In genomic region chr1:153985341-153985912, GRCh38 we compare ENCODE assay signal across 8 cellular contexts. TPM values are rescaled to one million over a fixed set of nuclear protein-coding genes. Genes with fewer than 3 reads are reported as not detected.
DNase-seq lines count a peak whose midpoint lies in the region; ATAC-seq, FAIRE-seq and TF ChIP-seq lines count a peak whose summit lies in the region.

No MANE protein-coding gene starts in this region.

- ATAC-seq in HG02840 (IDR thresholded peaks at IDR 0.05; ENCODE audit: low FRiP score, unreplicated experiment): no peak
- ATAC-seq in HG03280 (IDR thresholded peaks at IDR 0.05; ENCODE audit: unreplicated experiment): no peak

- DNase-seq in AG09309 (ENCODE audit: low read depth): no peak
- no peak for DNase-seq in MG63
- peak; percentile 50 for DNase-seq in astrocyte (ENCODE audit: low read depth)
- DNase-seq in iPS-NIHi11 (ENCODE audit: low spot score): peak; percentile 18
- peak; percentile 48 to 63 for DNase-seq in stimulated activated CD4-positive, alpha-beta T cell treated with anti-CD3 and anti-CD28 coated beads, Interleukin-4, amount 100 ng/mL, for 4 hours
- DNase-seq in GM12892 (ENCODE audit: insufficient read length): no peak

- H3K4me2 ChIP-seq in astrocyte (ENCODE audit: low read length): peak overlapping the region; percentile 100

- H3K27me3 Mint-ChIP-seq in astrocyte (ENCODE audit: low read depth, unreplicated experiment): no peaks in the 10 kb centered on the region

- H3K9me3 Mint-ChIP-seq in astrocyte (ENCODE audit: unreplicated experiment): no peaks in the 10 kb centered on the region

- H3K9me3 ChIP-seq in MG63: no peaks in the 10 kb centered on the region
- H3K9me3 ChIP-seq in astrocyte (ENCODE audit: insufficient read depth, low read depth, low read length): no peaks in the 10 kb centered on the region

- H2AFZ ChIP-seq in astrocyte (ENCODE audit: low read depth, low read length): peak overlapping the region; percentile 83

- H4K20me1 ChIP-seq in astrocyte (ENCODE audit: insufficient read depth, low read length): peaks cover 8% of the 10 kb centered on the region

- peaks cover 10% of the 10 kb centered on the region for H3K36me3 Mint-ChIP-seq in astrocyte (ENCODE audit: low read depth, unreplicated experiment)

- peaks cover 17% of the 10 kb centered on the region for H3K36me3 ChIP-seq in MG63
- H3K36me3 ChIP-seq in astrocyte (ENCODE audit: insufficient read depth, low read length): peaks cover 13% of the 10 kb centered on the region

- FAIRE-seq in astrocyte (lab: Jason Lieb, UNC) (no peak), GM12892 (lab: Jason Lieb, UNC) (no peak)

- H3K9ac ChIP-seq in astrocyte (ENCODE audit: low read length): peak overlapping the region; percentile 99

- TF ChIP-seq POLR2A in GM12892 (IDR thresholded peaks at IDR 0.05; ENCODE audit: low read depth, low read length): no peak

- H3K27ac Mint-ChIP-seq in astrocyte (ENCODE audit: unreplicated experiment): peak overlapping the region; percentile 92

- peaks cover 17% of the 10 kb centered on the region for H3K4me1 ChIP-seq in astrocyte (ENCODE audit: insufficient read depth, low read length)

- H3K27ac ChIP-seq in astrocyte (ENCODE audit: low read depth, low read length): peak overlapping the region; percentile 88

- H3K4me3 ChIP-seq in AG09309 (ENCODE audit: control insufficient read depth, low read depth, low read length): peak overlapping the region; percentile 84
- H3K4me3 ChIP-seq in MG63: peak overlapping the region; percentile 72
- H3K4me3 ChIP-seq in astrocyte (ENCODE audit: insufficient read depth, low read depth, low read length): peak overlapping the region; percentile 100

- H3K4me1 Mint-ChIP-seq in astrocyte (ENCODE audit: low read depth, unreplicated experiment): peaks cover 11% of the 10 kb centered on the region

- H3K27me3 ChIP-seq in MG63: no peaks in the 10 kb centered on the region
- no peaks in the 10 kb centered on the region for H3K27me3 ChIP-seq in astrocyte (ENCODE audit: insufficient read depth, low read length)

- TF ChIP-seq CTCF in AG09309 (IDR thresholded peaks at IDR 0.05; ENCODE audit: control insufficient read depth, insufficient read depth, low read depth, low read length, missing control alignments): no peak
- no peak for TF ChIP-seq CTCF in astrocyte (IDR thresholded peaks at IDR 0.05; ENCODE audit: insufficient read depth, low read depth, low read length)

- H3K4me3 Mint-ChIP-seq in astrocyte (ENCODE audit: unreplicated experiment): peak overlapping the region; percentile 99

- peaks cover 28% of the 10 kb centered on the region for H3K79me2 ChIP-seq in astrocyte (ENCODE audit: insufficient read depth, low read length)

RNA-seq across cellular contexts. Expression of gene RAB13, which starts 0.7 kb away (rescaled TPM):
- 11.3 and 13.3 TPM in 2 replicates for total RNA-seq in MG63 (2014; rRNA removed; shearing (Covaris generic); ENCODE audit: low replicate concordance)
- 143 and 145 TPM in 2 replicates for total RNA-seq in astrocyte
- polyA plus RNA-seq in GM12892 (2012; ENCODE audit: missing spikeins): 32.4 TPM

RNA-seq across cellular contexts. Expression of gene RPS27, which starts 5.1 kb away (rescaled TPM):
- total RNA-seq in MG63 (2014; rRNA removed; shearing (Covaris generic); ENCODE audit: low replicate concordance): 1,401 and 2,666 TPM in 2 replicates
- 1,010 and 1,149 TPM in 2 replicates for total RNA-seq in astrocyte
- 15,267 TPM for polyA plus RNA-seq in GM12892 (2012; ENCODE audit: missing spikeins)

RNA-seq across cellular contexts. Expression of gene JTB, which starts 8.0 kb away (rescaled TPM):
- 250 and 354 TPM in 2 replicates for total RNA-seq in MG63 (2014; rRNA removed; shearing (Covaris generic); ENCODE audit: low replicate concordance)
- 103 TPM in 2 replicates for total RNA-seq in astrocyte
- polyA plus RNA-seq in GM12892 (2012; ENCODE audit: missing spikeins): 114 TPM

RNA-seq across cellular contexts. Expression of gene CREB3L4, which starts 17.7 kb away (rescaled TPM):
- total RNA-seq in MG63 (2014; rRNA removed; shearing (Covaris generic); ENCODE audit: low replicate concordance): 12.8 and 35.3 TPM in 2 replicates
- total RNA-seq in astrocyte: 5.3 and 6.1 TPM in 2 replicates
- polyA plus RNA-seq in GM12892 (2012; ENCODE audit: missing spikeins): 15.3 TPM

RNA-seq across cellular contexts. Expression of gene SLC39A1, which starts 22.1 kb away (rescaled TPM):
- total RNA-seq in MG63 (2014; rRNA removed; shearing (Covaris generic); ENCODE audit: low replicate concordance): 154 and 223 TPM in 2 replicates
- 90.2 and 91.7 TPM in 2 replicates for total RNA-seq in astrocyte
- 53.2 TPM for polyA plus RNA-seq in GM12892 (2012; ENCODE audit: missing spikeins)

Comparison
In these comparisons a context has a peak if more than half of its experiments do, and no peak if none do; other contexts are left out.
1. DNase-seq: peak in astrocyte (single experiment), iPS-NIHi11 (single experiment) and stimulated activated CD4-positive, alpha-beta T cell treated with anti-CD3 and anti-CD28 coated beads, Interleukin-4, amount 100 ng/mL, for 4 hours (2 of 2); none in AG09309 (single experiment), MG63 (single experiment) and GM12892 (single experiment).
2. RNA of gene RAB13, which starts 0.7 kb away (total RNA-seq): 143 to 145 TPM in astrocyte; 11.3 to 13.3 TPM in MG63; every median in the first group is over 10 times any median in the second.
3. Peak in every context shown above with its lines, with median percentiles within 50 percentile points of each other: H3K4me3 ChIP-seq.